In the genomic region with DNA sequence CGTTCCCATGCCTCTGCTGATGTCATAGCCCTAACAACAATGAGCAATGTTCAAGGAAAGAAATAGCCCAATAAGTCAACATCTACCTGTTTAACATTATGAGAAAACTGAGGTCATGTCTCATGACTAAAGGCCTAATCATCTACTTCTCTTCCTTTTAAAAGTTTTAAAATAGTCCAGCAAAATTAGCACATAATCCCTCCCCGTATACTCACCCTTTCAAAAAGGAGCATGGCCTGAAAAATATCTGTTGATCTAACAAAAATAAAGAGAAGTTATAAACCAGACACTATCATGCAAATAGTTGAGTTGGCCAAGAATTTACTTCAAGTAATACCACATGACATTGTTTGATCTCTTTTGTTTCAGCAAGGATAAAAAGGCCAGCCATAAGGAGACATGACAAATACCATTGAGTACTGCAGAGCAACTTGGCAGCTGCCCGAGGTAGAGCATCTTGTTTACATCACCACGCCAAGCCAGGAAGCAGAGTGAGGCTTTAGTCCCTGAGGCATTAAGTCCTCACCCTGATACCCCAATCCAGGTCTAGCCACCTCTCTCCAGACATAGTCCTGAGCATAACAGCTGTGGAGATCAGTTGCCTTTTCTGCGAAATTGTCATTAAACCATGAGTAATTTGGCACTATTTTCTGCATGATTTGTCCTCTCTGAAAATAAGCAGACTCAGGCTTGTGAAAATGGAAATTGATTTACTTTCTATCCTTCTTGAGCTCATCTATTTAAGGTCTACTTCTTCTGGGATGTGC, we compare ENCODE assay signal across 8 cellular contexts.
DNase-seq lines count a peak whose midpoint lies in the region; ATAC-seq and TF ChIP-seq lines count a peak whose summit lies in the region.

No MANE protein-coding gene starts in this region.

- H3K9me3 Mint-ChIP-seq in activated T-helper 1 cell treated with anti-CD3 and anti-CD28 coated beads, Interleukin-12 subunit alpha, Interleukin-12 subunit beta, Interleukin-2, Interleukin-4 antibody, amounts not matched to agents 30 ng/mL and 10 ng/mL and 1 ng/mL, durations not matched to agents 14 hours and 24 hours and 36 hours, result no peaks in the 10 kb centered on the region

- H3K4me1 ChIP-seq in mucosa of descending colon (ENCODE audit: low read depth), result no peaks in the 10 kb centered on the region

- no peaks in the 10 kb centered on the region for H3K4me1 Mint-ChIP-seq in activated T-helper 1 cell treated with anti-CD3 and anti-CD28 coated beads, Interleukin-12 subunit alpha, Interleukin-12 subunit beta, Interleukin-2, Interleukin-4 antibody, amounts not matched to agents 30 ng/mL and 10 ng/mL and 1 ng/mL, durations not matched to agents 14 hours and 24 hours and 36 hours (ENCODE audit: low read depth)

- TF ChIP-seq CTCF in AG09309 (IDR thresholded peaks at IDR 0.05; ENCODE audit: control insufficient read depth, insufficient read depth, low read depth, low read length, missing control alignments) (no peak), LNCaP clone FGC (IDR thresholded peaks at IDR 0.05; ENCODE audit: control insufficient read depth, extremely low read depth, insufficient read depth) (no peak), cardiac fibroblast (IDR thresholded peaks at IDR 0.05; ENCODE audit: low read depth, low read length) (no peak), mucosa of descending colon (IDR thresholded peaks at IDR 0.05) (no peak)

- peak; percentile 43 for ATAC-seq in mucosa of descending colon
- ATAC-seq in HG03280 (IDR thresholded peaks at IDR 0.05; ENCODE audit: unreplicated experiment), result no peak
- no peak for ATAC-seq in GM18505 (IDR thresholded peaks at IDR 0.05; ENCODE audit: unreplicated experiment)

- H3K27ac Mint-ChIP-seq in activated T-helper 1 cell treated with anti-CD3 and anti-CD28 coated beads, Interleukin-12 subunit alpha, Interleukin-12 subunit beta, Interleukin-2, Interleukin-4 antibody, amounts not matched to agents 30 ng/mL and 10 ng/mL and 1 ng/mL, durations not matched to agents 14 hours and 24 hours and 36 hours, result no peak overlapping the region

- H3K9me3 ChIP-seq in mucosa of descending colon, result no peaks in the 10 kb centered on the region

- no peak overlapping the region for H3K4me3 Mint-ChIP-seq in activated T-helper 1 cell treated with anti-CD3 and anti-CD28 coated beads, Interleukin-12 subunit alpha, Interleukin-12 subunit beta, Interleukin-2, Interleukin-4 antibody, amounts not matched to agents 30 ng/mL and 10 ng/mL and 1 ng/mL, durations not matched to agents 14 hours and 24 hours and 36 hours

- H3K36me3 ChIP-seq in mucosa of descending colon (ENCODE audit: low read depth), result no peaks in the 10 kb centered on the region

- H3K4me3 ChIP-seq in AG09309 (ENCODE audit: control insufficient read depth, low read depth, low read length) (no peak overlapping the region), LNCaP clone FGC (ENCODE audit: low read depth, low read length) (no peak overlapping the region), cardiac fibroblast (replicated peaks in 1 of 2; ENCODE audit: low read depth in 2 of 2, low read length in 2 of 2) (no peak overlapping the region), mucosa of descending colon (no peak overlapping the region)

- intact Hi-C loops in mucosa of descending colon (cut with DNase I, micrococcal nuclease) (no loop called here), posterior vena cava (cut with DNase I) (loop anchor here in 1 of 2 donors (5.0 kb wide), 1 partner anchor 827 kb away; no protein-coding TSS in a partner anchor)
- intact Hi-C loops in activated T-helper 1 cell treated with anti-CD3 and anti-CD28 coated beads, Interleukin-12 subunit alpha, Interleukin-12 subunit beta, Interleukin-2, Interleukin-4 antibody, amounts not matched to agents 30 ng/mL and 10 ng/mL and 1 ng/mL, durations not matched to agents 14 hours and 24 hours and 36 hours (cut with micrococcal nuclease), result no loop called here

- TF ChIP-seq POLR2A in GM18505 (IDR thresholded peaks at IDR 0.05; ENCODE audit: borderline replicate concordance, extremely low read depth, insufficient read depth, insufficient read length), result no peak

- peak; percentile 74 for DNase-seq in AG09309 (ENCODE audit: low read depth)
- peak; percentile 19 for DNase-seq in LNCaP clone FGC (ENCODE audit: low read depth)
- peak; percentile 78 to 97 for DNase-seq in cardiac fibroblast (ENCODE audit: low read depth in 2 of 2)
- peak in 2 of 3 donors; percentile 19 to 28 for DNase-seq in mucosa of descending colon
- no peak for DNase-seq in activated T-helper 1 cell treated with anti-CD3 and anti-CD28 coated beads, Interleukin-12 subunit alpha, Interleukin-12 subunit beta, Interleukin-2, Interleukin-4 antibody, amounts not matched to agents 30 ng/mL and 10 ng/mL and 1 ng/mL, durations not matched to agents 14 hours and 24 hours and 36 hours (ENCODE audit: low spot score)
- no peak for DNase-seq in posterior vena cava (ENCODE audit: low spot score)

- no peaks in the 10 kb centered on the region for H3K27me3 Mint-ChIP-seq in activated T-helper 1 cell treated with anti-CD3 and anti-CD28 coated beads, Interleukin-12 subunit alpha, Interleukin-12 subunit beta, Interleukin-2, Interleukin-4 antibody, amounts not matched to agents 30 ng/mL and 10 ng/mL and 1 ng/mL, durations not matched to agents 14 hours and 24 hours and 36 hours (ENCODE audit: insufficient read depth)

- no peaks in the 10 kb centered on the region for H3K36me3 Mint-ChIP-seq in activated T-helper 1 cell treated with anti-CD3 and anti-CD28 coated beads, Interleukin-12 subunit alpha, Interleukin-12 subunit beta, Interleukin-2, Interleukin-4 antibody, amounts not matched to agents 30 ng/mL and 10 ng/mL and 1 ng/mL, durations not matched to agents 14 hours and 24 hours and 36 hours (ENCODE audit: low read depth)

Comparison
In these comparisons a context has a peak if more than half of its experiments do, and no peak if none do; other contexts are left out.
1. DNase-seq: peak in AG09309 (single experiment), LNCaP clone FGC (single experiment), cardiac fibroblast (2 of 2) and mucosa of descending colon (2 of 3); none in activated T-helper 1 cell treated with anti-CD3 and anti-CD28 coated beads, Interleukin-12 subunit alpha, Interleukin-12 subunit beta, Interleukin-2, Interleukin-4 antibody, amounts not matched to agents 30 ng/mL and 10 ng/mL and 1 ng/mL, durations not matched to agents 14 hours and 24 hours and 36 hours (single experiment) and posterior vena cava (single experiment).